In the genomic region with DNA sequence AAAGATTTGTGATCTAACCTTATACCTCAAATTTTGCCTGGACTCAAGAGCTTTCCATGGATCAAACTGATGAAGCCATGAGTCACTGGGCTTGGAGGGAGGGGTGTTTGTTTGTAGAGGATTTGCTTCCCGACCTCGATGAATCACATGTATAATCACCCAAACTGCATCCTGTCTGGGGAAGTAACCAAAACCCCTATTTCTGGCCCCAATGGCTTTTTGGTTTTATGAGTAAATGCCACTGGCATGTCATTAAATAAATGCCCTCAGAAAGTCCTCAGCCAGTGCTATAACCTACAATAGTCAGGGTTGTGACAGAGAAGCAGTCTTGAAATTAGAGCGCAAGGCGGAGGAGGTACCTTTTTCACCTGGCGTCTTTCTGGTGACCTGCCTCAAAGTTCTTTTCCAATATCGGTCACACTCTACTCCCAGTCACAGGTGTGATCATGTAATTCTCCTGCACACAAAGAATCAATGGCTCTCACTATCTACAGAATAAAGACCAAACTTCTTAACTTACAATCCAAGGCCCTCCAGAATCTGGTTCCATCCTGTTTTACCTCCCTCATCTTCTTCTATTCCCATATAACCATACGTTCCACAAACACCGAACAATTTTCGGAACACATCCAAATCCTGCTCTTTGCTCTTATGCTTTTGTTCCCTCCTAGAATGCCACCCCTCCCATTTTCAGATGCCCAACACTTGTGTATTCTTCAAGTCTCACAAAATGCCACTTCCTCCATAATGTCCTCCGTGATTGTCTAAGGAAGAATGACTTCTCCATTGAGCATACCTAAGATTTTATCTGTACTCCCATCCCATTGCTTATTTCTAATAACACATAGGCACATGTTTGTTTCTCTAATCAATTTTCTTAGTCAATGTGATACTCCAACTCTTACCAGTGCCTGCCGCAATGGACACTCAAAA, we compare ENCODE assay signal across 11 cellular contexts.
A peak's percentile ranks its signal among the peaks of the same experiment; 100 is the strongest.
DNase-seq lines count a peak whose midpoint lies in the region; ATAC-seq, FAIRE-seq and TF ChIP-seq lines count a peak whose summit lies in the region.
"Had no signal": no experiment of that assay in that cellular context is flagged by ENCODE, and none has a peak within 500 bp of the region (broad histone marks: within the 10 kb centered on the region; RNA-seq: fewer than 3 reads in every experiment).

No MANE protein-coding gene starts in this region.

- H3K9me3 ChIP-seq in T-helper 17 cell (ENCODE audit: control insufficient read depth, low read length, poor library complexity, severe bottlenecking), result no peaks in the 10 kb centered on the region

- TF ChIP-seq CTCF in astrocyte of the spinal cord (IDR thresholded peaks at IDR 0.05; ENCODE audit: low read depth, low read length), result no peak
- no peak for TF ChIP-seq CTCF in kidney epithelial cell (IDR thresholded peaks at IDR 0.05; ENCODE audit: insufficient read depth, low read length, poor library complexity, severe bottlenecking)

- H3K36me3 ChIP-seq in kidney epithelial cell (ENCODE audit: control insufficient read depth, insufficient read depth, low read length), result no peaks in the 10 kb centered on the region

- peak; percentile 99 for DNase-seq in HS-5 (ENCODE audit: low read depth)
- DNase-seq in astrocyte of the spinal cord (ENCODE audit: low read depth, low spot score), result peak; percentile 98
- DNase-seq in kidney epithelial cell (ENCODE audit: low read depth), result peak; percentile 96
- DNase-seq in activated T-cell treated with anti-CD3 and anti-CD28 coated beads, Interleukin-2, amount 50 U/mL, for 1 hour, result no peak
- DNase-seq in DMS79 treated with DMSO at 0.1 percent for 48 hours (lab: John Stamatoyannopoulos, UW), result no peak
- no peak for DNase-seq in T-helper 17 cell
- DNase-seq: CD4-positive, CD25-positive, alpha-beta regulatory T cell; nephron progenitor cell had no signal

- H3K27ac Mint-ChIP-seq in T-helper 17 cell, result no peak overlapping the region
- H3K27ac Mint-ChIP-seq: CD4-positive, CD25-positive, alpha-beta regulatory T cell; nephron progenitor cell had no signal

- H3K4me3 ChIP-seq in astrocyte of the spinal cord (ENCODE audit: low read depth, low read length) (no peak overlapping the region), kidney epithelial cell (ENCODE audit: low read depth, low read length) (no peak overlapping the region)

- FAIRE-seq in A204.1 (lab: Jason Lieb, UNC), result peak; percentile 95
- FAIRE-seq: endometrium had no signal

- no peak overlapping the region for H3K4me3 Mint-ChIP-seq in T-helper 17 cell
- H3K4me3 Mint-ChIP-seq: CD4-positive, CD25-positive, alpha-beta regulatory T cell; nephron progenitor cell had no signal

- ATAC-seq in T-helper 17 cell (no peak), HG03159 (IDR thresholded peaks at IDR 0.05; ENCODE audit: unreplicated experiment) (no peak)

- peaks cover 14% of the 10 kb centered on the region for H3K27me3 Mint-ChIP-seq in T-helper 17 cell

- no peaks in the 10 kb centered on the region for H3K27me3 ChIP-seq in kidney epithelial cell (ENCODE audit: control insufficient read depth, insufficient read depth, low read length)

- peaks cover under 1% of the 10 kb centered on the region for H3K4me1 Mint-ChIP-seq in T-helper 17 cell
- H3K4me1 Mint-ChIP-seq: CD4-positive, CD25-positive, alpha-beta regulatory T cell had no signal

- in situ Hi-C loops in astrocyte of the spinal cord (cut with HindIII; ENCODE audit: low sequenced_read_pairs), result no loop called here

- H3K36me3 Mint-ChIP-seq in T-helper 17 cell (ENCODE audit: low read depth), result no peaks in the 10 kb centered on the region

Comparison
In these comparisons a context has a peak if more than half of its experiments do, and no peak if none do; other contexts are left out.
1. DNase-seq: peak in HS-5 (single experiment), astrocyte of the spinal cord (single experiment) and kidney epithelial cell (single experiment); none in activated T-cell treated with anti-CD3 and anti-CD28 coated beads, Interleukin-2, amount 50 U/mL, for 1 hour (single experiment), DMS79 treated with DMSO at 0.1 percent for 48 hours (single experiment) and T-helper 17 cell (0 of 3).